In genomic region chr3:171283248-171284222, GRCh38 we compare ENCODE assay signal across 12 cellular contexts.
DNase-seq lines count a peak whose midpoint lies in the region; ATAC-seq, FAIRE-seq and TF ChIP-seq lines count a peak whose summit lies in the region.
"Had no signal": no experiment of that assay in that cellular context is flagged by ENCODE, and none has a peak within 500 bp of the region (broad histone marks: within the 10 kb centered on the region; RNA-seq: fewer than 3 reads in every experiment).

No MANE protein-coding gene starts in this region.

- in situ Hi-C loops in K562 (cut with MboI) = no loop called here

- FAIRE-seq in K562 (lab: Jason Lieb, UNC) (peak; percentile 44), keratinocyte (lab: Jason Lieb, UNC) (peak; percentile 13)
- FAIRE-seq: islet of Langerhans had no signal

- no peak overlapping the region; the same call in 1 of the 2 replicates for H3K4me3 Mint-ChIP-seq in HFFc6
- H3K4me3 Mint-ChIP-seq: activated CD4-positive, alpha-beta memory T cell treated with anti-CD3 and anti-CD28 coated beads, Interleukin-2, amount 10 ng/mL, durations not matched to agents 7 days and 5 days had no signal

- WGBS in K562 (ENCODE audit: insufficient coverage, low coverage, missing lambda C conversion rate) = 66% methylated on average over 9 of the region's 9 CpGs
- 66% methylated on average over 9 of the region's 9 CpGs for WGBS in suprapubic skin
- WGBS in lower leg skin, 2 donors = 60 to 78% methylated on average over 9 of the region's 9 CpGs

- H3K27ac ChIP-seq in K562 (ENCODE audit: extremely low read depth, low read depth, low read length) (no peak overlapping the region), keratinocyte (ENCODE audit: control insufficient read depth, insufficient read depth, low read length) (no peak overlapping the region), suprapubic skin (peak overlapping the region; percentile 66)

- H3K27me3 Mint-ChIP-seq in HFFc6 (ENCODE audit: insufficient read depth) = no peaks in the 10 kb centered on the region
- H3K27me3 Mint-ChIP-seq: activated CD4-positive, alpha-beta memory T cell treated with anti-CD3 and anti-CD28 coated beads, Interleukin-2, amount 10 ng/mL, durations not matched to agents 7 days and 5 days had no signal

- dilution Hi-C loops in keratinocyte (cut with MboI; ENCODE audit: extremely low pct_ligation_motif_present, low sequenced_read_pairs) = no loop called here

- H3K36me3 ChIP-seq in K562 (ENCODE audit: control insufficient read depth, insufficient read depth, low read length) (no peaks in the 10 kb centered on the region), keratinocyte (ENCODE audit: control insufficient read depth in 2 of 2, extremely low read depth in 1 of 2, insufficient read depth in 2 of 2, low read length in 2 of 2) (no peaks in the 10 kb centered on the region), suprapubic skin (no peaks in the 10 kb centered on the region)
- H3K36me3 ChIP-seq: adrenal gland had no signal

- POLR2A ChIA-PET in K562 (lab: Yijun Ruan, JAX) = no interaction called here

- peaks cover 56% of the 10 kb centered on the region for H3K4me1 Mint-ChIP-seq in HFFc6 (ENCODE audit: low read depth)

- intact Hi-C loops in K562 (cut with micrococcal nuclease) = no loop called here
- intact Hi-C loops in lower leg skin (cut with DNase I; ENCODE audit: low total_unique reads) = no loop called here

- H3K79me2 ChIP-seq in K562 (ENCODE audit: control insufficient read depth, insufficient read depth, low read length) = no peaks in the 10 kb centered on the region
- no peaks in the 10 kb centered on the region for H3K79me2 ChIP-seq in keratinocyte (ENCODE audit: control insufficient read depth, insufficient read depth, low read length)

- no peaks in the 10 kb centered on the region for H3K36me3 Mint-ChIP-seq in HFFc6 (ENCODE audit: low read depth)

- H3K27me3 ChIP-seq in K562 (ENCODE audit: control insufficient read depth in 2 of 2, insufficient read depth in 2 of 2, low read length in 2 of 2) (no peaks in the 10 kb centered on the region), keratinocyte (ENCODE audit: control insufficient read depth, extremely low read depth, insufficient read depth, low read length) (no peaks in the 10 kb centered on the region), suprapubic skin (no peaks in the 10 kb centered on the region)
- H3K27me3 ChIP-seq: adrenal gland had no signal

- no peaks in the 10 kb centered on the region for H3K9me3 ChIP-seq in K562 (replicated peaks; ENCODE audit: control insufficient read depth, insufficient read depth, low read depth, low read length)
- H3K9me3 ChIP-seq in keratinocyte (ENCODE audit: control insufficient read depth, low read depth, low read length) = no peaks in the 10 kb centered on the region
- no peaks in the 10 kb centered on the region for H3K9me3 ChIP-seq in suprapubic skin
- H3K9me3 ChIP-seq: adrenal gland had no signal

- no peaks in the 10 kb centered on the region for H3K9me3 Mint-ChIP-seq in HFFc6

- TF ChIP-seq POLR2A in K562 (conservative IDR thresholded peaks at IDR 0.05) (no peak), suprapubic skin (IDR thresholded peaks at IDR 0.05) (no peak), lower leg skin (IDR thresholded peaks at IDR 0.05) (no peak)

- H3K27ac Mint-ChIP-seq in HFFc6 = peak overlapping the region; percentile 93
- H3K27ac Mint-ChIP-seq: activated CD4-positive, alpha-beta memory T cell treated with anti-CD3 and anti-CD28 coated beads, Interleukin-2, amount 10 ng/mL, durations not matched to agents 7 days and 5 days had no signal

- TF ChIP-seq EP300 in K562 (IDR thresholded peaks at IDR 0.05; ENCODE audit: low read length) (no peak), suprapubic skin (IDR thresholded peaks at IDR 0.05) (no peak)

- no peak for TF ChIP-seq RAD21 in K562 (CRISPR knock-in tag; conservative IDR thresholded peaks at IDR 0.05 in 1 of 2, IDR thresholded peaks at IDR 0.05 in 1 of 2)

- BruUV-seq in K562 (replicated peaks; lab: Mats Ljungman, UMichigan) = no TSS peak

- H4K20me1 ChIP-seq in K562 (replicated peaks; ENCODE audit: control insufficient read depth, insufficient read depth, low read length) = no peaks in the 10 kb centered on the region; the same call in 1 of the 2 replicates
- no peaks in the 10 kb centered on the region for H4K20me1 ChIP-seq in keratinocyte (ENCODE audit: control insufficient read depth, extremely low read depth, insufficient read depth, low read length)

- TF ChIP-seq CTCF in HFFc6 (IDR thresholded peaks at IDR 0.05) (no peak), K562 (IDR thresholded peaks at IDR 0.05 in 2 of 3, conservative IDR thresholded peaks at IDR 0.05 in 1 of 3; ENCODE audit: insufficient read depth in 2 of 3, low read depth in 1 of 3, low read length in 3 of 3) (no peak), keratinocyte (optimal IDR thresholded peaks at IDR 0.05 in 1 of 3, IDR thresholded peaks at IDR 0.05 in 1 of 3, conservative IDR thresholded peaks at IDR 0.05 in 1 of 3; ENCODE audit: extremely low read depth in 1 of 3, insufficient read depth in 2 of 3, low read length in 3 of 3) (no peak), suprapubic skin (IDR thresholded peaks at IDR 0.05) (no peak), lower leg skin (IDR thresholded peaks at IDR 0.05) (no peak)

- H2AFZ ChIP-seq in K562 (ENCODE audit: low read depth, low read length) (no peak overlapping the region), keratinocyte (ENCODE audit: control insufficient read depth, low read length) (no peak overlapping the region)

- CTCF ChIA-PET in K562 (lab: Yijun Ruan, JAX; ENCODE audit: low intra/inter-chr PET ratio) = no interaction called here

- DNase-seq in HFFc6 (no peak), K562 (ENCODE audit: extremely low read depth in 1 of 4, low spot score in 3 of 4) (no peak), keratinocyte (ENCODE audit: low read depth, low spot score) (no peak), suprapubic skin (ENCODE audit: low spot score in 2 of 2) (no peak), NCI-H2171 (lab: John Stamatoyannopoulos, UW) (no peak), lower leg skin (ENCODE audit: low spot score in 2 of 2) (no peak), AML-193 (lab: John Stamatoyannopoulos, UW) (no peak)
- DNase-seq in stimulated activated CD4-positive, alpha-beta T cell treated with anti-CD3 and anti-CD28 coated beads, Interleukin-1b, Interleukin-23, amount 100 ng/mL, for 48 hours = no peak
- DNase-seq: activated CD4-positive, alpha-beta memory T cell treated with anti-CD3 and anti-CD28 coated beads, Interleukin-2, amount 10 ng/mL, durations not matched to agents 7 days and 5 days; NCI-H510A treated with DMSO at 0.1 percent for 48 hours had no signal

- peaks cover 0 to 2% of the 10 kb centered on the region in 2 experiments; a peak in 1 of 5 replicates for H3K4me1 ChIP-seq in K562 (replicated peaks in 1 of 2; ENCODE audit: control insufficient read depth in 2 of 2, insufficient read depth in 2 of 2, low read length in 2 of 2)
- peaks cover 4% of the 10 kb centered on the region for H3K4me1 ChIP-seq in keratinocyte (ENCODE audit: control insufficient read depth, extremely low read depth, insufficient read depth, low read length)
- peaks cover 38% of the 10 kb centered on the region for H3K4me1 ChIP-seq in suprapubic skin

- no peak for ATAC-seq in K562

- H3K4me3 ChIP-seq in K562 (no peak overlapping the region), keratinocyte (ENCODE audit: control insufficient read depth in 2 of 3, extremely low read depth in 1 of 3, insufficient read depth in 2 of 3, low read depth in 1 of 3, low read length in 3 of 3) (no peak overlapping the region), suprapubic skin (no peak overlapping the region), lower leg skin (ENCODE audit: low read depth, poor library complexity, severe bottlenecking) (no peak overlapping the region)
- H3K4me3 ChIP-seq: adrenal gland had no signal

- H3K9me1 ChIP-seq in K562 (ENCODE audit: control insufficient read depth, insufficient read depth, low read length) (no peaks in the 10 kb centered on the region), keratinocyte (ENCODE audit: control insufficient read depth, extremely low read depth, insufficient read depth, low read length) (no peaks in the 10 kb centered on the region)

- no peak overlapping the region for H3K9ac ChIP-seq in K562 (ENCODE audit: insufficient read depth in 1 of 2, low read depth in 2 of 2, low read length in 2 of 2)
- no peak overlapping the region for H3K9ac ChIP-seq in keratinocyte (ENCODE audit: control insufficient read depth, extremely low read depth, insufficient read depth, low read length)

- H3K4me2 ChIP-seq in K562 (ENCODE audit: insufficient read depth, low read length) = no peak overlapping the region
- no peak overlapping the region for H3K4me2 ChIP-seq in keratinocyte (ENCODE audit: control insufficient read depth, extremely low read depth, insufficient read depth, low read depth, low read length)

TF ChIP-seq in K562, 482 proteins besides CTCF, POLR2A, EP300 and RAD21:
- no peak for TF ChIP-seq ELK1 (CRISPR knock-in tag; IDR thresholded peaks at IDR 0.05)
- TF ChIP-seq RBM14 (IDR thresholded peaks at IDR 0.05; ENCODE audit: borderline replicate concordance, insufficient read depth, low read depth, low read length) = no peak
- TF ChIP-seq NCOA1 (IDR thresholded peaks at IDR 0.05; ENCODE audit: low read depth) = no peak
- TF ChIP-seq MAFF (IDR thresholded peaks at IDR 0.05; ENCODE audit: low read length) = no peak
